Comparison of ENCODE assay signal across 8 cellular contexts in the genomic region with DNA sequence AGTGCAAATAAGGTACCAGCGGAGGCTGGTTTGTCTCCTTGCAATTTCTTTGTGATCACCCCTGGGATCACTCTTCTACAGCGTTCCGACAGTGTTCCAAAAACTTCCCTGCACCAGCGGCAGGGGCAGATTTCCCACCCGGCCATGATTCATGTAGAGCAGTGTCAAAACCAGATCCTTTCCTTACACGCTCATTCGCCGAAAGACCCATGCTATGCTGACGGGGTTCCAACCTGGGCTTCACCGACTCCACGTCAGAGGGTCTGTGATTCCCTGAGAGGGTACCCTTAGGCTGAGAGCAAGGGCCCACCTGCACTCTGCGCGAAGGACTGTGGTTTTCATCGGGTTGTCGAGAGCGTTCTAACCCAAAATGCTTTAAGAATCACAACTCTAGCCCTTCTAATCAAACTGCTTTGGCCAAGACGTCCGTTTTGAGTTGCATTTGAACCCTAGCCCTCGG. TPM values are rescaled to one million over a fixed set of nuclear protein-coding genes. Genes with fewer than 3 reads are reported as not detected.
DNase-seq lines count a peak whose midpoint lies in the region; ATAC-seq and TF ChIP-seq lines count a peak whose summit lies in the region.

No MANE protein-coding gene starts in this region.

- POLR2A ChIA-PET in BJ (lab: Charles Lee), result no interaction called here

- H3K4me3 Mint-ChIP-seq in nephron progenitor cell, result peak overlapping the region; percentile 93

- CTCF ChIA-PET in BJ (lab: Yijun Ruan, JAX), result interaction anchor here (1.0 kb wide), 1 partner anchor 14 kb away, joined by 3 read pairs; no protein-coding TSS in a partner anchor

- peaks cover 9% of the 10 kb centered on the region for H3K36me3 Mint-ChIP-seq in nephron progenitor cell (ENCODE audit: low read depth)

- H3K4me1 Mint-ChIP-seq in nephron progenitor cell, result peaks cover 29% of the 10 kb centered on the region

- H3K27ac Mint-ChIP-seq in nephron progenitor cell, result peak overlapping the region; percentile 68

- peaks cover 12% of the 10 kb centered on the region for H3K27me3 Mint-ChIP-seq in nephron progenitor cell (ENCODE audit: low read depth, poor library complexity)

- no peaks in the 10 kb centered on the region for H3K9me3 Mint-ChIP-seq in nephron progenitor cell

- no peak for DNase-seq in BJ (ENCODE audit: low read depth)
- peak; percentile 3 for DNase-seq in GM19238 (ENCODE audit: insufficient read length, low spot score)
- peak; percentile 67 for DNase-seq in fibroblast of mammary gland (ENCODE audit: low read depth)
- DNase-seq in nephron progenitor cell, result peak; percentile 36
- no peak for DNase-seq in NCI-H2196 treated with DMSO at 0.1 percent for 48 hours (lab: John Stamatoyannopoulos, UW; ENCODE audit: unreplicated experiment)
- no peak for DNase-seq in kidney glomerular epithelial cell (lab: John Stamatoyannopoulos, UW)

- peak; percentile 31 for ATAC-seq in HG03280 (IDR thresholded peaks at IDR 0.05; ENCODE audit: unreplicated experiment)
- peak; percentile 36 to 38 for ATAC-seq in activated CD4-positive, CD25-positive, alpha-beta regulatory T cell treated with anti-CD3 and anti-CD28 coated beads, Interleukin-2, amount 50 U/mL, for 24 hours

- TF ChIP-seq CTCF in BJ (IDR thresholded peaks at IDR 0.05; ENCODE audit: insufficient read depth, low read depth, low read length) (peak; percentile 50), fibroblast of mammary gland (conservative IDR thresholded peaks at IDR 0.05; ENCODE audit: control insufficient read depth, insufficient read depth, low read depth, low read length) (peak; percentile 41), nephron progenitor cell (IDR thresholded peaks at IDR 0.05) (no peak)

- no peaks in the 10 kb centered on the region for H3K27me3 ChIP-seq in BJ (ENCODE audit: control insufficient read depth, insufficient read depth, low read length)

- peak overlapping the region; percentile 98 for H3K4me3 ChIP-seq in BJ (ENCODE audit: low read depth, low read length)
- H3K4me3 ChIP-seq in fibroblast of mammary gland (ENCODE audit: control insufficient read depth, low read depth, low read length), result peak overlapping the region; percentile 98

- H3K36me3 ChIP-seq in BJ (ENCODE audit: control insufficient read depth, insufficient read depth, low read length), result 0 out of 2 replicates have a peak, but pooled peaks cover 1% of the 10 kb centered on the region

RNA-seq across cellular contexts. Expression of gene TTC27, which starts 0.4 kb away (rescaled TPM):
- polyA plus RNA-seq in BJ (2011; rRNA removed), result 10.4 and 17.6 TPM in 2 replicates
- polyA minus RNA-seq in BJ (2011; rRNA and poly(A)+ RNA removed), result 14.0 and 15.9 TPM in 2 replicates

Comparison
In these comparisons a context has a peak if more than half of its experiments do, and no peak if none do; other contexts are left out.
1. DNase-seq: peak in GM19238 (single experiment), fibroblast of mammary gland (single experiment) and nephron progenitor cell (single experiment); none in BJ (single experiment), NCI-H2196 treated with DMSO at 0.1 percent for 48 hours (single experiment) and kidney glomerular epithelial cell (single experiment).